1 cellular context compared by ENCODE assay signal in genomic region chr1:155084722-155085503, GRCh38.
TF ChIP-seq lines count a peak whose summit lies in the region.

No MANE protein-coding gene starts in this region.

TF ChIP-seq in HepG2, 621 proteins besides CTCF, POLR2A, EP300 and RAD21 (continued from another document and continues in another):
- TF ChIP-seq SNAPC5 (CRISPR knock-in tag; IDR thresholded peaks at IDR 0.05; ENCODE audit: borderline replicate concordance) = no peak
- peak; percentile 48; the same call in 1 of the 2 replicates for TF ChIP-seq ZNF878 (CRISPR knock-in tag; IDR thresholded peaks at IDR 0.05)
- TF ChIP-seq ZNF614 (CRISPR knock-in tag; IDR thresholded peaks at IDR 0.05; ENCODE audit: borderline replicate concordance) = 0 out of 2 replicates have a peak, but pooled peaks have one; percentile 22
- TF ChIP-seq ZNF468 (CRISPR knock-in tag; IDR thresholded peaks at IDR 0.05) = no peak
- no peak for TF ChIP-seq ZNF496 (CRISPR knock-in tag; IDR thresholded peaks at IDR 0.05; ENCODE audit: insufficient replicate concordance)
- TF ChIP-seq ASH2L (IDR thresholded peaks at IDR 0.05; ENCODE audit: insufficient read length, low read depth, low read length) = peak; percentile 78
- no peak for TF ChIP-seq GRHL1 (CRISPR knock-in tag; conservative IDR thresholded peaks at IDR 0.05)
- TF ChIP-seq JUNB (CRISPR knock-in tag; IDR thresholded peaks at IDR 0.05; ENCODE audit: borderline replicate concordance) = no peak
- no peak for TF ChIP-seq NPAS2 (CRISPR knock-in tag; IDR thresholded peaks at IDR 0.05; ENCODE audit: borderline replicate concordance)
- peak; percentile 87; the same call in 1 of the 2 replicates for TF ChIP-seq ZNF276 (CRISPR knock-in tag; IDR thresholded peaks at IDR 0.05; ENCODE audit: low read depth)
- TF ChIP-seq SNAI1 (CRISPR knock-in tag; IDR thresholded peaks at IDR 0.05; ENCODE audit: borderline replicate concordance) = no peak
- no peak for TF ChIP-seq KIAA2018 (CRISPR knock-in tag; IDR thresholded peaks at IDR 0.05; ENCODE audit: borderline replicate concordance)
- no peak for TF ChIP-seq ZNF562 (CRISPR knock-in tag; IDR thresholded peaks at IDR 0.05; ENCODE audit: borderline replicate concordance)
- no peak; the same call in 1 of the 2 replicates for TF ChIP-seq NR2C2 (CRISPR knock-in tag; IDR thresholded peaks at IDR 0.05; ENCODE audit: borderline replicate concordance)
- TF ChIP-seq ZSCAN5A (CRISPR knock-in tag; IDR thresholded peaks at IDR 0.05; ENCODE audit: borderline replicate concordance) = no peak
- peak; percentile 20; the same call in 1 of the 2 replicates for TF ChIP-seq NCOA2 (CRISPR knock-in tag; IDR thresholded peaks at IDR 0.05)
- no peak; the same call in 1 of the 2 replicates for TF ChIP-seq GTF3A (CRISPR knock-in tag; conservative IDR thresholded peaks at IDR 0.05)
- 0 out of 2 replicates have a peak, but pooled peaks have one; percentile 37 for TF ChIP-seq ZBTB42 (CRISPR knock-in tag; IDR thresholded peaks at IDR 0.05)
- peak; percentile 30 for TF ChIP-seq ZEB1 (IDR thresholded peaks at IDR 0.05; ENCODE audit: insufficient replicate concordance, low read depth)
- 0 out of 2 replicates have a peak, but pooled peaks have one; percentile 39 for TF ChIP-seq EED (CRISPR knock-in tag; IDR thresholded peaks at IDR 0.05)
- TF ChIP-seq SMARCE1 (IDR thresholded peaks at IDR 0.05; ENCODE audit: borderline replicate concordance) = no peak
- no peak for TF ChIP-seq E2F1 (CRISPR knock-in tag; IDR thresholded peaks at IDR 0.05)
- TF ChIP-seq CENPX (CRISPR knock-in tag; IDR thresholded peaks at IDR 0.05) = no peak
- TF ChIP-seq ZNF784 (CRISPR knock-in tag; IDR thresholded peaks at IDR 0.05; ENCODE audit: borderline replicate concordance) = peak; percentile 10; the same call in 1 of the 2 replicates
- peak; percentile 52 for TF ChIP-seq FOXA3 (CRISPR knock-in tag; IDR thresholded peaks at IDR 0.05)
- TF ChIP-seq FOSL1 (CRISPR knock-in tag; IDR thresholded peaks at IDR 0.05; ENCODE audit: borderline replicate concordance) = no peak
- TF ChIP-seq THAP11 (CRISPR knock-in tag; IDR thresholded peaks at IDR 0.05) = peak; percentile 78
- TF ChIP-seq ZNF691 (CRISPR knock-in tag; IDR thresholded peaks at IDR 0.05; ENCODE audit: borderline replicate concordance, low read depth) = peak; percentile 58; the same call in 1 of the 2 replicates
- TF ChIP-seq ZNF138 (CRISPR knock-in tag; IDR thresholded peaks at IDR 0.05; ENCODE audit: low read depth) = no peak
- TF ChIP-seq ZNF772 (CRISPR knock-in tag; IDR thresholded peaks at IDR 0.05) = peak; percentile 77
- TF ChIP-seq ZNF780A (CRISPR knock-in tag; IDR thresholded peaks at IDR 0.05) = no peak
- peak; percentile 93 for TF ChIP-seq GZF1 (CRISPR knock-in tag; IDR thresholded peaks at IDR 0.05)
- TF ChIP-seq CBX2 (IDR thresholded peaks at IDR 0.05; ENCODE audit: low read depth, low read length) = no peak
- TF ChIP-seq CBX2 (CRISPR knock-in tag; IDR thresholded peaks at IDR 0.05; ENCODE audit: low read depth) = no peak
- no peak for TF ChIP-seq ZNF253 (CRISPR knock-in tag; IDR thresholded peaks at IDR 0.05; ENCODE audit: borderline replicate concordance)
- peak; percentile 77; the same call in 1 of the 2 replicates for TF ChIP-seq ZNF224 (CRISPR knock-in tag; IDR thresholded peaks at IDR 0.05)
- no peak for TF ChIP-seq ATF5 (CRISPR knock-in tag; IDR thresholded peaks at IDR 0.05; ENCODE audit: low read depth)
- TF ChIP-seq ZMAT5 (CRISPR knock-in tag; IDR thresholded peaks at IDR 0.05; ENCODE audit: borderline replicate concordance, low read depth) = no peak
- no peak for TF ChIP-seq SCMH1 (CRISPR knock-in tag; IDR thresholded peaks at IDR 0.05; ENCODE audit: borderline replicate concordance)
- 0 out of 2 replicates have a peak, but pooled peaks have one; percentile 23 for TF ChIP-seq ZBTB39 (CRISPR knock-in tag; IDR thresholded peaks at IDR 0.05)
- peak; percentile 85; the same call in 1 of the 2 replicates for TF ChIP-seq KAT7 (CRISPR knock-in tag; IDR thresholded peaks at IDR 0.05; ENCODE audit: borderline replicate concordance)
- no peak for TF ChIP-seq ZBTB38 (CRISPR knock-in tag; IDR thresholded peaks at IDR 0.05)
- TF ChIP-seq MBNL3 (CRISPR knock-in tag; conservative IDR thresholded peaks at IDR 0.05) = no peak
- peak; percentile 91 for TF ChIP-seq ZNF205 (CRISPR knock-in tag; IDR thresholded peaks at IDR 0.05)
